In genomic region chr16:35188288-35189155, GRCh38 we compare ENCODE assay signal across 15 cellular contexts.
DNase-seq lines count a peak whose midpoint lies in the region; ATAC-seq and TF ChIP-seq lines count a peak whose summit lies in the region.
"Had no signal": no experiment of that assay in that cellular context is flagged by ENCODE, and none has a peak within 500 bp of the region (broad histone marks: within the 10 kb centered on the region; RNA-seq: fewer than 3 reads in every experiment).

No MANE protein-coding gene starts in this region.

- no peaks in the 10 kb centered on the region for H3K4me1 ChIP-seq in testis
- H3K4me1 ChIP-seq: adrenal gland, heart left ventricle, psoas muscle, suprapubic skin had no signal

- intact Hi-C loops in Right ventricle myocardium inferior (cut with DNase I) (no loop called here), cardiac septum (cut with DNase I) (no loop called here), dorsolateral prefrontal cortex (cut with DNase I) (loop anchor here in 1 of 2 donors (5.0 kb wide), 1 partner anchor 189 kb away; no protein-coding TSS in a partner anchor), testis (cut with DNase I; ENCODE audit: low total_unique reads) (no loop called here)

- peak; percentile 39 for ATAC-seq in Right ventricle myocardium inferior
- ATAC-seq in HG02870 (IDR thresholded peaks at IDR 0.05; ENCODE audit: unreplicated experiment): no peak
- ATAC-seq in GM19035 (IDR thresholded peaks at IDR 0.05; ENCODE audit: unreplicated experiment): no peak
- no peak for ATAC-seq in GM18861 (IDR thresholded peaks at IDR 0.05; ENCODE audit: unreplicated experiment)
- ATAC-seq: mucosa of descending colon, psoas muscle had no signal

- H3K27me3 ChIP-seq in dorsolateral prefrontal cortex: peaks cover 0 to 50% (median 12%) of the 10 kb centered on the region in 45 donors
- no peaks in the 10 kb centered on the region for H3K27me3 ChIP-seq in testis
- H3K27me3 ChIP-seq: adrenal gland, heart left ventricle, suprapubic skin had no signal

- H3K9me3 ChIP-seq in testis: no peaks in the 10 kb centered on the region
- H3K9me3 ChIP-seq: adrenal gland, psoas muscle, suprapubic skin had no signal

- H3K27ac ChIP-seq in dorsolateral prefrontal cortex (no peak overlapping the region), testis (no peak overlapping the region)
- H3K27ac ChIP-seq: adrenal gland, heart left ventricle, psoas muscle, suprapubic skin had no signal

- H3K36me3 ChIP-seq in testis (ENCODE audit: low read depth, missing control alignments): no peaks in the 10 kb centered on the region
- H3K36me3 ChIP-seq: adrenal gland, heart left ventricle, suprapubic skin had no signal

- 58 to 62% methylated on average over 7 to 8 of the region's 8 CpGs for WGBS in testis, 2 donors

- no peak for DNase-seq in Right ventricle myocardium inferior (ENCODE audit: missing footprints)
- no peak for DNase-seq in cardiac septum (ENCODE audit: low spot score)
- peak; percentile 1 for DNase-seq in NCI-H526 treated with DMSO at 0.1 percent for 48 hours (lab: John Stamatoyannopoulos, UW)
- DNase-seq in dorsolateral prefrontal cortex: no peak
- DNase-seq in testis: peak; percentile 73
- DNase-seq: activated CD8-positive, alpha-beta memory T cell treated with anti-CD3 and anti-CD28 coated beads, Interleukin-2, amount 50 U/mL, for 4 hours; adrenal gland; effector CD4-positive, alpha-beta T cell; psoas muscle had no signal

- H3K4me3 ChIP-seq in dorsolateral prefrontal cortex (no peak overlapping the region), testis (no peak overlapping the region)
- H3K4me3 ChIP-seq: adrenal gland, heart left ventricle, mucosa of descending colon, psoas muscle, suprapubic skin had no signal

- TF ChIP-seq CTCF in dorsolateral prefrontal cortex (IDR thresholded peaks at IDR 0.05 in 54 of 56, conservative IDR thresholded peaks at IDR 0.05 in 2 of 56; ENCODE audit: low read depth in 1 of 56, partially characterized antibody in 56 of 56) (peak in 32 of 56 donors; percentile 8 to 49 (median 24)), testis (IDR thresholded peaks at IDR 0.05) (peak; percentile 20 to 33 (median 25))

- no peak for TF ChIP-seq POLR2A in testis (IDR thresholded peaks at IDR 0.05)

Comparison
In these comparisons a context has a peak if more than half of its experiments do, and no peak if none do; other contexts are left out.
1. DNase-seq: peak in NCI-H526 treated with DMSO at 0.1 percent for 48 hours (single experiment) and testis (single experiment); none in Right ventricle myocardium inferior (single experiment), cardiac septum (single experiment) and dorsolateral prefrontal cortex (0 of 10).